ENCODE assay signal across 38 cellular contexts in genomic region chr3:182768413-182768812, GRCh38.
"Had no signal": no experiment of that assay in that cellular context is flagged by ENCODE, and none has a peak within 500 bp of the region (broad histone marks: within the 10 kb centered on the region; RNA-seq: fewer than 3 reads in every experiment).

No MANE protein-coding gene starts in this region.

- H3K27me3 ChIP-seq: adrenal gland, ascending aorta, body of pancreas, brain microvascular endothelial cell, breast epithelium, cardiac muscle cell had no signal

- H3K9me3 Mint-ChIP-seq: activated naive CD4-positive, alpha-beta T cell treated with anti-CD3 and anti-CD28 coated beads for 36 hours; activated naive CD4-positive, alpha-beta T cell treated with anti-CD3 and anti-CD28 coated beads, Interleukin-2, amount 10 ng/mL, durations not matched to agents 7 days and 5 days; activated naive CD4-positive, alpha-beta T cell treated with anti-CD3 and anti-CD28 coated beads, Interleukin-2, amount 50 U/mL, for 24 hours; activated naive CD4-positive, alpha-beta T cell treated with anti-CD3 and anti-CD28 coated beads, Interleukin-2, amount 50 U/mL, for 72 hours; activated naive CD8-positive, alpha-beta T cell treated with anti-CD3 and anti-CD28 coated beads for 36 hours; activated naive CD8-positive, alpha-beta T cell treated with anti-CD3 and anti-CD28 coated beads, Interleukin-2, amount 10 ng/mL, durations not matched to agents 7 days and 5 days; activated naive CD8-positive, alpha-beta T cell treated with anti-CD3 and anti-CD28 coated beads, Interleukin-2, amount 50 U/mL, for 24 hours; activated T-cell treated with anti-CD3 and anti-CD28 coated beads, Interleukin-2, amount 50 U/mL, for 24 hours; activated T-cell treated with anti-CD3 and anti-CD28 coated beads, Interleukin-2, amount 50 U/mL, for 4 hours; activated T-cell treated with anti-CD3 and anti-CD28 coated beads, Interleukin-2, amount 50 U/mL, for 72 hours; activated T-helper 1 cell treated with anti-CD3 and anti-CD28 coated beads, Interleukin-12 subunit alpha, Interleukin-12 subunit beta, Interleukin-2, Interleukin-4 antibody, amounts not matched to agents 30 ng/mL and 10 ng/mL and 1 ng/mL, durations not matched to agents 14 hours and 24 hours and 36 hours; activated T-helper 17 cell treated with anti-CD3 and anti-CD28 coated beads, Interleukin-2, amount 50 U/mL, for 72 hours; activated T-helper 2 cell treated with anti-CD3 and anti-CD28 coated beads, Interferon-gamma antibody, Interleukin-2, Interleukin-4, amounts not matched to agents 10 μg/mL and 5 μg/mL and 100 μg/mL, durations not matched to agents 14 hours and 24 hours and 36 hours; brain; central memory CD8-positive, alpha-beta T cell had no signal

- H3K9me3 ChIP-seq: adrenal gland, ascending aorta, body of pancreas, breast epithelium had no signal

- H3K4me1 Mint-ChIP-seq: activated naive CD4-positive, alpha-beta T cell treated with anti-CD3 and anti-CD28 coated beads, Interleukin-2, amount 10 ng/mL, durations not matched to agents 7 days and 5 days; activated naive CD4-positive, alpha-beta T cell treated with anti-CD3 and anti-CD28 coated beads, Interleukin-2, amount 50 U/mL, for 24 hours; activated naive CD8-positive, alpha-beta T cell treated with anti-CD3 and anti-CD28 coated beads for 36 hours; activated naive CD8-positive, alpha-beta T cell treated with anti-CD3 and anti-CD28 coated beads, Interleukin-2, amount 10 ng/mL, durations not matched to agents 7 days and 5 days; activated naive CD8-positive, alpha-beta T cell treated with anti-CD3 and anti-CD28 coated beads, Interleukin-2, amount 50 U/mL, for 24 hours; activated T-helper 17 cell treated with anti-CD3 and anti-CD28 coated beads, Interleukin-2, amount 50 U/mL, for 72 hours; brain; central memory CD8-positive, alpha-beta T cell had no signal

- H3K4me1 ChIP-seq: adrenal gland, ascending aorta, breast epithelium had no signal

- H3K4me3 ChIP-seq: adrenal gland, ascending aorta, body of pancreas, breast epithelium, cardiac muscle cell had no signal

- DNase-seq: activated effector memory CD4-positive, alpha-beta T cell treated with anti-CD3 and anti-CD28 coated beads, Interleukin-2, amount 50 U/mL, for 16 hours; activated effector memory CD4-positive, alpha-beta T cell treated with Interleukin-2 at 50 U/mL for 16 hours; activated gamma-delta T cell; activated gamma-delta T cell treated with Interleukin-2 at 50 U/mL for 16 hours; activated naive CD4-positive, alpha-beta T cell; activated naive CD4-positive, alpha-beta T cell treated with anti-CD3 and anti-CD28 coated beads for 36 hours; activated naive CD4-positive, alpha-beta T cell treated with anti-CD3 and anti-CD28 coated beads, Interleukin-2, amount 10 ng/mL, durations not matched to agents 7 days and 5 days; activated naive CD4-positive, alpha-beta T cell treated with anti-CD3 and anti-CD28 coated beads, Interleukin-2, amount 50 U/mL, for 16 hours; activated naive CD4-positive, alpha-beta T cell treated with Interleukin-2 at 50 U/mL for 16 hours; activated naive CD8-positive, alpha-beta T cell treated with anti-CD3 and anti-CD28 coated beads for 36 hours; activated naive CD8-positive, alpha-beta T cell treated with anti-CD3 and anti-CD28 coated beads, Interleukin-2, amount 10 ng/mL, durations not matched to agents 7 days and 5 days; activated naive CD8-positive, alpha-beta T cell treated with anti-CD3 and anti-CD28 coated beads, Interleukin-2, amount 50 U/mL, for 24 hours; activated T-cell treated with anti-CD3 and anti-CD28 coated beads, Interleukin-2, amount 50 U/mL, for 1 hour; activated T-cell treated with anti-CD3 and anti-CD28 coated beads, Interleukin-2, amount 50 U/mL, for 24 hours; activated T-cell treated with anti-CD3 and anti-CD28 coated beads, Interleukin-2, amount 50 U/mL, for 4 hours; activated T-cell treated with anti-CD3 and anti-CD28 coated beads, Interleukin-2, amount 50 U/mL, for 48 hours; activated T-cell treated with anti-CD3 and anti-CD28 coated beads, Interleukin-2, amount 50 U/mL, for 72 hours; adrenal gland; amniotic stem cell; amygdala; anterior cingulate cortex; aorta; body of pancreas; brain microvascular endothelial cell; caudate nucleus; central memory CD4-positive, alpha-beta T cell; cerebellar nuclear complex had no signal

- H3K36me3 Mint-ChIP-seq: activated naive CD4-positive, alpha-beta T cell treated with anti-CD3 and anti-CD28 coated beads, Interleukin-2, amount 10 ng/mL, durations not matched to agents 7 days and 5 days; activated naive CD4-positive, alpha-beta T cell treated with anti-CD3 and anti-CD28 coated beads, Interleukin-2, amount 50 U/mL, for 24 hours; activated naive CD4-positive, alpha-beta T cell treated with anti-CD3 and anti-CD28 coated beads, Interleukin-2, amount 50 U/mL, for 72 hours; activated naive CD8-positive, alpha-beta T cell; activated naive CD8-positive, alpha-beta T cell treated with anti-CD3 and anti-CD28 coated beads for 36 hours; activated naive CD8-positive, alpha-beta T cell treated with anti-CD3 and anti-CD28 coated beads, Interleukin-2, amount 10 ng/mL, durations not matched to agents 7 days and 5 days; brain had no signal

- H3K36me3 ChIP-seq: adrenal gland, ascending aorta, brain microvascular endothelial cell, breast epithelium, cardiac muscle cell had no signal

- H3K4me3 Mint-ChIP-seq: activated naive CD4-positive, alpha-beta T cell treated with anti-CD3 and anti-CD28 coated beads for 36 hours; activated naive CD4-positive, alpha-beta T cell treated with anti-CD3 and anti-CD28 coated beads, Interleukin-2, amount 10 ng/mL, durations not matched to agents 7 days and 5 days; activated naive CD4-positive, alpha-beta T cell treated with anti-CD3 and anti-CD28 coated beads, Interleukin-2, amount 50 U/mL, for 24 hours; activated naive CD8-positive, alpha-beta T cell; activated naive CD8-positive, alpha-beta T cell treated with anti-CD3 and anti-CD28 coated beads for 36 hours; activated naive CD8-positive, alpha-beta T cell treated with anti-CD3 and anti-CD28 coated beads, Interleukin-2, amount 10 ng/mL, durations not matched to agents 7 days and 5 days; activated naive CD8-positive, alpha-beta T cell treated with anti-CD3 and anti-CD28 coated beads, Interleukin-2, amount 50 U/mL, for 24 hours; activated T-cell treated with anti-CD3 and anti-CD28 coated beads, Interleukin-2, amount 50 U/mL, for 24 hours; activated T-cell treated with anti-CD3 and anti-CD28 coated beads, Interleukin-2, amount 50 U/mL, for 4 hours; activated T-cell treated with anti-CD3 and anti-CD28 coated beads, Interleukin-2, amount 50 U/mL, for 72 hours; activated T-helper 1 cell treated with anti-CD3 and anti-CD28 coated beads, Interleukin-12 subunit alpha, Interleukin-12 subunit beta, Interleukin-2, Interleukin-4 antibody, amounts not matched to agents 30 ng/mL and 10 ng/mL and 1 ng/mL, durations not matched to agents 14 hours and 24 hours and 36 hours; activated T-helper 17 cell treated with anti-CD3 and anti-CD28 coated beads, Interleukin-2, amount 50 U/mL, for 72 hours; brain; central memory CD8-positive, alpha-beta T cell had no signal

- H3K27ac ChIP-seq: adrenal gland, ascending aorta, body of pancreas, brain microvascular endothelial cell, breast epithelium, cardiac muscle cell had no signal

- H3K27me3 Mint-ChIP-seq: activated naive CD4-positive, alpha-beta T cell treated with anti-CD3 and anti-CD28 coated beads, Interleukin-2, amount 50 U/mL, for 24 hours; activated naive CD8-positive, alpha-beta T cell treated with anti-CD3 and anti-CD28 coated beads for 36 hours had no signal

- H3K27ac Mint-ChIP-seq: activated naive CD4-positive, alpha-beta T cell treated with anti-CD3 and anti-CD28 coated beads for 36 hours; activated naive CD4-positive, alpha-beta T cell treated with anti-CD3 and anti-CD28 coated beads, Interleukin-2, amount 10 ng/mL, durations not matched to agents 7 days and 5 days; activated naive CD4-positive, alpha-beta T cell treated with anti-CD3 and anti-CD28 coated beads, Interleukin-2, amount 50 U/mL, for 24 hours; activated naive CD4-positive, alpha-beta T cell treated with anti-CD3 and anti-CD28 coated beads, Interleukin-2, amount 50 U/mL, for 72 hours; activated naive CD8-positive, alpha-beta T cell; activated naive CD8-positive, alpha-beta T cell treated with anti-CD3 and anti-CD28 coated beads for 36 hours; activated naive CD8-positive, alpha-beta T cell treated with anti-CD3 and anti-CD28 coated beads, Interleukin-2, amount 10 ng/mL, durations not matched to agents 7 days and 5 days; activated naive CD8-positive, alpha-beta T cell treated with anti-CD3 and anti-CD28 coated beads, Interleukin-2, amount 50 U/mL, for 24 hours; activated T-cell treated with anti-CD3 and anti-CD28 coated beads, Interleukin-2, amount 50 U/mL, for 24 hours; activated T-cell treated with anti-CD3 and anti-CD28 coated beads, Interleukin-2, amount 50 U/mL, for 72 hours; activated T-helper 1 cell treated with anti-CD3 and anti-CD28 coated beads, Interleukin-12 subunit alpha, Interleukin-12 subunit beta, Interleukin-2, Interleukin-4 antibody, amounts not matched to agents 30 ng/mL and 10 ng/mL and 1 ng/mL, durations not matched to agents 14 hours and 24 hours and 36 hours; activated T-helper 17 cell treated with anti-CD3 and anti-CD28 coated beads, Interleukin-2, amount 50 U/mL, for 72 hours; activated T-helper 2 cell treated with anti-CD3 and anti-CD28 coated beads, Interferon-gamma antibody, Interleukin-2, Interleukin-4, amounts not matched to agents 10 μg/mL and 5 μg/mL and 100 μg/mL, durations not matched to agents 14 hours and 24 hours and 36 hours; brain had no signal

- ATAC-seq: activated naive CD4-positive, alpha-beta T cell treated with anti-CD3 and anti-CD28 coated beads, Interleukin-2, amount 50 U/mL, for 72 hours; activated naive CD8-positive, alpha-beta T cell treated with anti-CD3 and anti-CD28 coated beads, Interleukin-2, amount 50 U/mL, for 24 hours; activated T-cell treated with anti-CD3 and anti-CD28 coated beads, Interleukin-2, amount 50 U/mL, for 4 hours; activated T-cell treated with anti-CD3 and anti-CD28 coated beads, Interleukin-2, amount 50 U/mL, for 72 hours; activated T-helper 17 cell treated with anti-CD3 and anti-CD28 coated beads, Interleukin-2, amount 50 U/mL, for 72 hours; body of pancreas had no signal
